ENCODE assay signal across 1 cellular context in the genomic region with DNA sequence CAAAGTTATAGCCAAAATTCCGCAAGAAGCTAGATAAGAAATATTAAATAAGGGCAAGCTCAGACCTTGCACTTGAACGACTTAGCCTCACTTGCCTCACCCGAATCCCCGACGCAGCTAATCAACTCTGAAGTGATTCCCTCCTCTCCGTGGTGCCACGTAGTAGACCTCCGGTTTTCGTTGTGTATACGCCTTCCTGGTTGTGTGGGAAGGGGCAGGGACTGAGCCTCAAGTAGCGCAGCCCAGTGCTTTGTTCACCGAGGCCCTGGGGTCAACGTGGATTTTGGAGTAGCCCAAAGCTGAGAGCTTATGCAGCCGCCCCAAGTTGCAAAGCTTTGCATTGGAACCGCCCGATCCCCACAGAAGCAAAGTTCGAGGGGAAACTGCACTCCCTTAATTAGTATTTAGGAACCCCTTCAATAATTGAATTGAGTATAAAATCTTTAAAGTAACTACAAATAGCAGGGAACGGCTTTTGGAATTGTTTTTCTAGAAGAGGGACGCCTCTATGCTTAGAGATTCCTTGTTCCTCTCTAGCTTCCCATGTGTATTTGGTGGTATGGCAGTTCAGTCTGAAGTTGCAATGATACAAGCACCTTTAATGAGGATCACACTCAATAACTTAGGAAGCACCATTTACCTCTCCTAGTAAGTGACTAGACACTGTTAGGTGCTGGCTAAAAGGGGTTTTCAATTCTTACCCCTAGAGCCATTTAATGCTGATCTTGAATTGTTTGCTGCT.
TF ChIP-seq lines count a peak whose summit lies in the region.

No MANE protein-coding gene starts in this region.

TF ChIP-seq in GM23338, 12 proteins besides CTCF, POLR2A, EP300 and RAD21 (continued from another document):
- TF ChIP-seq, protein P1, sequence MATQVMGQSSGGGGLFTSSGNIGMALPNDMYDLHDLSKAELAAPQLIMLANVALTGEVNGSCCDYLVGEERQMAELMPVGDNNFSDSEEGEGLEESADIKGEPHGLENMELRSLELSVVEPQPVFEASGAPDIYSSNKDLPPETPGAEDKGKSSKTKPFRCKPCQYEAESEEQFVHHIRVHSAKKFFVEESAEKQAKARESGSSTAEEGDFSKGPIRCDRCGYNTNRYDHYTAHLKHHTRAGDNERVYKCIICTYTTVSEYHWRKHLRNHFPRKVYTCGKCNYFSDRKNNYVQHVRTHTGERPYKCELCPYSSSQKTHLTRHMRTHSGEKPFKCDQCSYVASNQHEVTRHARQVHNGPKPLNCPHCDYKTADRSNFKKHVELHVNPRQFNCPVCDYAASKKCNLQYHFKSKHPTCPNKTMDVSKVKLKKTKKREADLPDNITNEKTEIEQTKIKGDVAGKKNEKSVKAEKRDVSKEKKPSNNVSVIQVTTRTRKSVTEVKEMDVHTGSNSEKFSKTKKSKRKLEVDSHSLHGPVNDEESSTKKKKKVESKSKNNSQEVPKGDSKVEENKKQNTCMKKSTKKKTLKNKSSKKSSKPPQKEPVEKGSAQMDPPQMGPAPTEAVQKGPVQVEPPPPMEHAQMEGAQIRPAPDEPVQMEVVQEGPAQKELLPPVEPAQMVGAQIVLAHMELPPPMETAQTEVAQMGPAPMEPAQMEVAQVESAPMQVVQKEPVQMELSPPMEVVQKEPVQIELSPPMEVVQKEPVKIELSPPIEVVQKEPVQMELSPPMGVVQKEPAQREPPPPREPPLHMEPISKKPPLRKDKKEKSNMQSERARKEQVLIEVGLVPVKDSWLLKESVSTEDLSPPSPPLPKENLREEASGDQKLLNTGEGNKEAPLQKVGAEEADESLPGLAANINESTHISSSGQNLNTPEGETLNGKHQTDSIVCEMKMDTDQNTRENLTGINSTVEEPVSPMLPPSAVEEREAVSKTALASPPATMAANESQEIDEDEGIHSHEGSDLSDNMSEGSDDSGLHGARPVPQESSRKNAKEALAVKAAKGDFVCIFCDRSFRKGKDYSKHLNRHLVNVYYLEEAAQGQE (IDR thresholded peaks at IDR 0.05; ENCODE audit: unreplicated experiment), result no peak
- TF ChIP-seq, protein P2, sequence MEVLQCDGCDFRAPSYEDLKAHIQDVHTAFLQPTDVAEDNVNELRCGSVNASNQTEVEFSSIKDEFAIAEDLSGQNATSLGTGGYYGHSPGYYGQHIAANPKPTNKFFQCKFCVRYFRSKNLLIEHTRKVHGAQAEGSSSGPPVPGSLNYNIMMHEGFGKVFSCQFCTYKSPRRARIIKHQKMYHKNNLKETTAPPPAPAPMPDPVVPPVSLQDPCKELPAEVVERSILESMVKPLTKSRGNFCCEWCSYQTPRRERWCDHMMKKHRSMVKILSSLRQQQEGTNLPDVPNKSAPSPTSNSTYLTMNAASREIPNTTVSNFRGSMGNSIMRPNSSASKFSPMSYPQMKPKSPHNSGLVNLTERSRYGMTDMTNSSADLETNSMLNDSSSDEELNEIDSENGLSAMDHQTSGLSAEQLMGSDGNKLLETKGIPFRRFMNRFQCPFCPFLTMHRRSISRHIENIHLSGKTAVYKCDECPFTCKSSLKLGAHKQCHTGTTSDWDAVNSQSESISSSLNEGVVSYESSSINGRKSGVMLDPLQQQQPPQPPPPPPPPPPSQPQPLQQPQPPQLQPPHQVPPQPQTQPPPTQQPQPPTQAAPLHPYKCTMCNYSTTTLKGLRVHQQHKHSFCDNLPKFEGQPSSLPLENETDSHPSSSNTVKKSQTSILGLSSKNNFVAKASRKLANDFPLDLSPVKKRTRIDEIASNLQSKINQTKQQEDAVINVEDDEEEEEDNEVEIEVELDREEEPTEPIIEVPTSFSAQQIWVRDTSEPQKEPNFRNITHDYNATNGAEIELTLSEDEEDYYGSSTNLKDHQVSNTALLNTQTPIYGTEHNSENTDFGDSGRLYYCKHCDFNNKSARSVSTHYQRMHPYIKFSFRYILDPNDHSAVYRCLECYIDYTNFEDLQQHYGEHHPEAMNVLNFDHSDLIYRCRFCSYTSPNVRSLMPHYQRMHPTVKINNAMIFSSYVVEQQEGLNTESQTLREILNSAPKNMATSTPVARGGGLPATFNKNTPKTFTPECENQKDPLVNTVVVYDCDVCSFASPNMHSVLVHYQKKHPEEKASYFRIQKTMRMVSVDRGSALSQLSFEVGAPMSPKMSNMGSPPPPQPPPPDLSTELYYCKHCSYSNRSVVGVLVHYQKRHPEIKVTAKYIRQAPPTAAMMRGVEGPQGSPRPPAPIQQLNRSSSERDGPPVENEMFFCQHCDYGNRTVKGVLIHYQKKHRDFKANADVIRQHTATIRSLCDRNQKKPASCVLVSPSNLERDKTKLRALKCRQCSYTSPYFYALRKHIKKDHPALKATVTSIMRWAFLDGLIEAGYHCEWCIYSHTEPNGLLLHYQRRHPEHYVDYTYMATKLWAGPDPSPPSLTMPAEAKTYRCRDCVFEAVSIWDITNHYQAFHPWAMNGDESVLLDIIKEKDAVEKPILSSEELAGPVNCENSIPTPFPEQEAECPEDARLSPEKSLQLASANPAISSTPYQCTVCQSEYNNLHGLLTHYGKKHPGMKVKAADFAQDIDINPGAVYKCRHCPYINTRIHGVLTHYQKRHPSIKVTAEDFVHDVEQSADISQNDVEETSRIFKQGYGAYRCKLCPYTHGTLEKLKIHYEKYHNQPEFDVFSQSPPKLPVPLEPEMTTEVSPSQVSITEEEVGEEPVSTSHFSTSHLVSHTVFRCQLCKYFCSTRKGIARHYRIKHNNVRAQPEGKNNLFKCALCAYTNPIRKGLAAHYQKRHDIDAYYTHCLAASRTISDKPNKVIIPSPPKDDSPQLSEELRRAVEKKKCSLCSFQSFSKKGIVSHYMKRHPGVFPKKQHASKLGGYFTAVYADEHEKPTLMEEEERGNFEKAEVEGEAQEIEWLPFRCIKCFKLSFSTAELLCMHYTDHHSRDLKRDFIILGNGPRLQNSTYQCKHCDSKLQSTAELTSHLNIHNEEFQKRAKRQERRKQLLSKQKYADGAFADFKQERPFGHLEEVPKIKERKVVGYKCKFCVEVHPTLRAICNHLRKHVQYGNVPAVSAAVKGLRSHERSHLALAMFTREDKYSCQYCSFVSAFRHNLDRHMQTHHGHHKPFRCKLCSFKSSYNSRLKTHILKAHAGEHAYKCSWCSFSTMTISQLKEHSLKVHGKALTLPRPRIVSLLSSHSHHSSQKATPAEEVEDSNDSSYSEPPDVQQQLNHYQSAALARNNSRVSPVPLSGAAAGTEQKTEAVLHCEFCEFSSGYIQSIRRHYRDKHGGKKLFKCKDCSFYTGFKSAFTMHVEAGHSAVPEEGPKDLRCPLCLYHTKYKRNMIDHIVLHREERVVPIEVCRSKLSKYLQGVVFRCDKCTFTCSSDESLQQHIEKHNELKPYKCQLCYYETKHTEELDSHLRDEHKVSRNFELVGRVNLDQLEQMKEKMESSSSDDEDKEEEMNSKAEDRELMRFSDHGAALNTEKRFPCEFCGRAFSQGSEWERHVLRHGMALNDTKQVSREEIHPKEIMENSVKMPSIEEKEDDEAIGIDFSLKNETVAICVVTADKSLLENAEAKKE (CRISPR knock-in tag; IDR thresholded peaks at IDR 0.05), result no peak
TF ChIP-seq in GM23338: peak in this region for 0.
